8 cellular contexts compared by ENCODE assay signal in the genomic region with DNA sequence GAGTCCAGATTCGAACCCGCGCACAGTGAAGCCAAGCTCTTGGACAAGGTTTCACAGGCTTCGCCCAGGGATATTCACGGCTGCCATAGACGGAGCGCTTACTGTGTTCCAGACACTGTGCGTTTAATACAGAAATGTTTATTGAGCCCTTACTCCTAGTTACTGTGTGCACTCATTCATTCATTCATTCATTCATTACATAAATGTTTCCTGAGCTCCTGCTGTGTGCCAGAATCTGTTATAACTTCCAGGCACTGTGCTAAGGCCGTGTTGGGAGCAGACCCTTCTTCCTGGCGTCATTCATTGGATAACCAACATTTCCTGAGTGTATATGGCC. TPM values are rescaled to one million over a fixed set of nuclear protein-coding genes. Genes with fewer than 3 reads are reported as not detected.
DNase-seq lines count a peak whose midpoint lies in the region; ATAC-seq, FAIRE-seq and TF ChIP-seq lines count a peak whose summit lies in the region.

No MANE protein-coding gene starts in this region.

- H3K9me3 Mint-ChIP-seq in Caco-2 (ENCODE audit: unreplicated experiment) = no peaks in the 10 kb centered on the region

- H3K27ac Mint-ChIP-seq in Caco-2 (ENCODE audit: unreplicated experiment) = no peak overlapping the region

- DNase-seq in Caco-2 (no peak), OCI-LY7 (ENCODE audit: low spot score) (no peak), endothelial cell of umbilical vein (ENCODE audit: low read depth, low spot score) (no peak), osteoblast (ENCODE audit: insufficient read length, low spot score, missing footprints) (no peak), dermis blood vessel endothelial cell (no peak), NCI-H1105 treated with DMSO at 0.1 percent for 48 hours (lab: John Stamatoyannopoulos, UW) (no peak)

- ATAC-seq in GM21381 (IDR thresholded peaks at IDR 0.05; ENCODE audit: unreplicated experiment) (no peak), GM18868 (IDR thresholded peaks at IDR 0.05; ENCODE audit: unreplicated experiment) (no peak)

- H3K9me1 ChIP-seq in endothelial cell of umbilical vein (replicated peaks; ENCODE audit: control insufficient read depth, extremely low read depth, insufficient read depth, low read length) = no peaks in the 10 kb centered on the region

- no peaks in the 10 kb centered on the region for H3K27me3 Mint-ChIP-seq in Caco-2 (ENCODE audit: insufficient read depth, unreplicated experiment)

- FAIRE-seq in endothelial cell of umbilical vein (lab: Jason Lieb, UNC) = peak; percentile 59

- CTCF ChIA-PET in Caco-2 (lab: Charles Lee) = interaction anchor here (0.5 to 1.0 kb wide), 3 partner anchors 12 to 137 kb away, joined by 3 to 4 read pairs (median 4); no protein-coding TSS in a partner anchor
- CTCF ChIA-PET in OCI-LY7 (lab: Charles Lee; ENCODE audit: unreplicated experiment) = no interaction called here
- CTCF ChIA-PET in endothelial cell of umbilical vein (lab: Charles Lee) = interaction anchor here (0.6 to 2.5 kb wide), 13 partner anchors 21 to 322 kb away, joined by 3 to 8 read pairs (median 4); no protein-coding TSS in a partner anchor

- TF ChIP-seq CTCF in Caco-2 (IDR thresholded peaks at IDR 0.05; ENCODE audit: insufficient read depth in 1 of 2, low read depth in 1 of 2, low read length in 1 of 2, severe bottlenecking in 1 of 2, unreplicated experiment in 1 of 2) (no peak), OCI-LY7 (conservative IDR thresholded peaks at IDR 0.05; ENCODE audit: low read length) (no peak), endothelial cell of umbilical vein (IDR thresholded peaks at IDR 0.05; ENCODE audit: extremely low read depth in 1 of 2, insufficient read depth in 1 of 2, low read depth in 1 of 2, low read length in 2 of 2) (no peak), osteoblast (IDR thresholded peaks at IDR 0.05; ENCODE audit: extremely low read depth, low read depth, low read length) (no peak)

- peak overlapping the region; percentile 73 for H3K9ac ChIP-seq in endothelial cell of umbilical vein (replicated peaks; ENCODE audit: extremely low read depth, insufficient read depth, low read length)

- H3K36me3 ChIP-seq in Caco-2 (ENCODE audit: control insufficient read depth, insufficient read depth, low read length) (no peaks in the 10 kb centered on the region), OCI-LY7 (ENCODE audit: insufficient read depth, low read length) (no peaks in the 10 kb centered on the region), endothelial cell of umbilical vein (ENCODE audit: control insufficient read depth in 2 of 2, extremely low read depth in 1 of 2, insufficient read depth in 2 of 2, low read length in 2 of 2) (no peaks in the 10 kb centered on the region), osteoblast (ENCODE audit: insufficient read depth, low read length) (no peaks in the 10 kb centered on the region)

- H3K27me3 ChIP-seq in Caco-2 (replicated peaks; ENCODE audit: control insufficient read depth, insufficient read depth, low read length) (no peaks in the 10 kb centered on the region), endothelial cell of umbilical vein (ENCODE audit: control insufficient read depth in 2 of 2, insufficient read depth in 2 of 2, low read length in 2 of 2) (no peaks in the 10 kb centered on the region), osteoblast (ENCODE audit: insufficient read depth, low read length) (no peaks in the 10 kb centered on the region)

- H2AFZ ChIP-seq in OCI-LY7 (ENCODE audit: low read length) (peak overlapping the region; percentile 74; the same call in 1 of the 2 replicates), endothelial cell of umbilical vein (ENCODE audit: low read depth, low read length) (peak overlapping the region; percentile 89), osteoblast (ENCODE audit: low read length) (peak overlapping the region; percentile 85)

- no peaks in the 10 kb centered on the region for H3K9me2 ChIP-seq in OCI-LY7 (ENCODE audit: insufficient read depth, low read length)

- H4K20me1 ChIP-seq in OCI-LY7 (ENCODE audit: insufficient read depth, low read length) (peaks cover 6% of the 10 kb centered on the region), endothelial cell of umbilical vein (replicated peaks; ENCODE audit: control insufficient read depth, extremely low read depth, insufficient read depth, low read length) (peaks cover 17% of the 10 kb centered on the region), osteoblast (ENCODE audit: insufficient read depth, low read length) (peaks cover 35% of the 10 kb centered on the region)

- dilution Hi-C loops in endothelial cell of umbilical vein (cut with MboI; ENCODE audit: extremely low pct_ligation_motif_present, low sequenced_read_pairs) = no loop called here

- intact Hi-C loops in Caco-2 (cut with micrococcal nuclease; ENCODE audit: unreplicated experiment) = loop anchor here (5.0 to 10.0 kb wide), 4 partner anchors 104 to 419 kb away; no protein-coding TSS in a partner anchor
- intact Hi-C loops in OCI-LY7 (cut with micrococcal nuclease; ENCODE audit: unreplicated experiment) = loop anchor here (5.0 kb wide), 1 partner anchor 319 kb away; no protein-coding TSS in a partner anchor
- intact Hi-C loops in endothelial cell of umbilical vein (cut with micrococcal nuclease) = loop anchor here (5.0 kb wide), 4 partner anchors 229 to 409 kb away; no protein-coding TSS in a partner anchor

- TF ChIP-seq POLR2A in endothelial cell of umbilical vein (IDR thresholded peaks at IDR 0.05; ENCODE audit: low read depth, low read length) = no peak

- POLR2A ChIA-PET in Caco-2 (lab: Charles Lee) = interaction anchor here (0.6 to 0.7 kb wide), 2 partner anchors 24 to 29 kb away, joined by 7 to 13 read pairs; no protein-coding TSS in a partner anchor
- POLR2A ChIA-PET in OCI-LY7 (lab: Charles Lee) = interaction anchor here (0.6 to 1.0 kb wide), 3 partner anchors 40 to 282 kb away, joined by 3 to 10 read pairs (median 3); no protein-coding TSS in a partner anchor
- POLR2A ChIA-PET in endothelial cell of umbilical vein (lab: Charles Lee) = no interaction called here

- BruUV-seq in Caco-2 (replicated peaks; lab: Mats Ljungman, UMichigan) = no TSS peak
- BruUV-seq in OCI-LY7 (replicated peaks; lab: Mats Ljungman, UMichigan) = no TSS peak
- BruUV-seq in endothelial cell of umbilical vein (replicated peaks; lab: Mats Ljungman, UMichigan) = no TSS peak

- H3K36me3 Mint-ChIP-seq in Caco-2 (ENCODE audit: insufficient read depth, unreplicated experiment) = peaks cover 8% of the 10 kb centered on the region

- H3K9me3 ChIP-seq in Caco-2 (no peaks in the 10 kb centered on the region), OCI-LY7 (ENCODE audit: low read length) (no peaks in the 10 kb centered on the region), endothelial cell of umbilical vein (replicated peaks; ENCODE audit: control insufficient read depth, insufficient read depth, low read length) (no peaks in the 10 kb centered on the region), osteoblast (ENCODE audit: low read depth, low read length) (no peaks in the 10 kb centered on the region)

- peaks cover 29% of the 10 kb centered on the region; the same call in 1 of the 2 replicates for H3K79me2 ChIP-seq in OCI-LY7 (ENCODE audit: insufficient read depth, low read depth, low read length)
- H3K79me2 ChIP-seq in endothelial cell of umbilical vein (ENCODE audit: control insufficient read depth, insufficient read depth, low read length) = peaks cover 36% of the 10 kb centered on the region
- H3K79me2 ChIP-seq in osteoblast (ENCODE audit: insufficient read depth, low read length) = peaks cover 38% of the 10 kb centered on the region

- H3K4me1 ChIP-seq in Caco-2 = peaks cover 26% of the 10 kb centered on the region
- H3K4me1 ChIP-seq in OCI-LY7 (ENCODE audit: insufficient read depth, low read length, poor library complexity, severe bottlenecking) = peaks cover 15% of the 10 kb centered on the region
- H3K4me1 ChIP-seq in endothelial cell of umbilical vein (ENCODE audit: control insufficient read depth, extremely low read depth, insufficient read depth, low read length) = peaks cover 19% of the 10 kb centered on the region
- H3K4me1 ChIP-seq in osteoblast (ENCODE audit: insufficient read depth, low read length) = peaks cover 32% of the 10 kb centered on the region

- H3K4me1 Mint-ChIP-seq in Caco-2 (ENCODE audit: low read depth, unreplicated experiment) = peaks cover 31% of the 10 kb centered on the region

- H3K4me3 ChIP-seq in Caco-2 (ENCODE audit: low read depth, low read length) (peak overlapping the region; percentile 44), OCI-LY7 (ENCODE audit: low read depth, low read length, poor library complexity, severe bottlenecking) (peak overlapping the region; percentile 77), endothelial cell of umbilical vein (replicated peaks in 1 of 3; ENCODE audit: insufficient read depth in 1 of 3, low read depth in 1 of 3, low read length in 3 of 3) (peak overlapping the region; percentile 4 to 94 (median 52)), osteoblast (ENCODE audit: insufficient read depth, low read length) (peak overlapping the region; percentile 69)

- H3K4me2 ChIP-seq in OCI-LY7 (ENCODE audit: low read length) (peak overlapping the region; percentile 79), endothelial cell of umbilical vein (ENCODE audit: insufficient read depth, low read length) (peak overlapping the region; percentile 72), osteoblast (ENCODE audit: insufficient read depth, low read length) (peak overlapping the region; percentile 73)

- no peak overlapping the region for H3K27ac ChIP-seq in OCI-LY7 (ENCODE audit: low read depth, low read length, poor library complexity, severe bottlenecking)
- peak overlapping the region; percentile 59 for H3K27ac ChIP-seq in endothelial cell of umbilical vein (ENCODE audit: insufficient read depth, low read depth, low read length)
- peak overlapping the region; percentile 62 for H3K27ac ChIP-seq in osteoblast (ENCODE audit: low read depth, low read length)

- H3K4me3 Mint-ChIP-seq in Caco-2 (ENCODE audit: unreplicated experiment) = peak overlapping the region; percentile 83

TF ChIP-seq in endothelial cell of umbilical vein, 7 proteins besides CTCF, POLR2A, EP300 and RAD21 (continues in another document):
- TF ChIP-seq GATA2 (IDR thresholded peaks at IDR 0.05; ENCODE audit: insufficient read depth, insufficient read length, low read depth, low read length) (no peak), JUN (IDR thresholded peaks at IDR 0.05; ENCODE audit: borderline replicate concordance, insufficient read depth, insufficient read length, low read depth) (no peak)

RNA-seq across cellular contexts. Expression of a gene that starts 0.7 kb away (rescaled TPM):
- total RNA-seq in Caco-2 (2022) = 160 and 168 TPM in 2 replicates
- 20.1 and 25.7 TPM in 2 replicates for total RNA-seq in OCI-LY7 (2014; rRNA removed; shearing (Covaris generic))
- total RNA-seq in OCI-LY7 (2022) = 39.3 and 40.1 TPM in 2 replicates
- 82.7 and 93.6 TPM in 2 replicates for total RNA-seq in endothelial cell of umbilical vein
- polyA plus RNA-seq in endothelial cell of umbilical vein = 22.7 and 27.4 TPM in 2 replicates
- polyA plus RNA-seq in endothelial cell of umbilical vein (2011; cell fraction: cytosol; rRNA removed) = 20.3 and 20.7 TPM in 2 replicates
- 102 and 124 TPM in 2 replicates for polyA plus RNA-seq in endothelial cell of umbilical vein (2011; cell fraction: nucleus; rRNA removed)
- 27.6 and 36.3 TPM in 2 replicates for polyA plus RNA-seq in endothelial cell of umbilical vein (2012)
- polyA minus RNA-seq in endothelial cell of umbilical vein = 170 and 191 TPM in 2 replicates
- polyA minus RNA-seq in endothelial cell of umbilical vein (2011; cell fraction: cytosol; rRNA and poly(A)+ RNA removed) = 28.2 TPM
- 380 and 552 TPM in 2 replicates for polyA minus RNA-seq in endothelial cell of umbilical vein (2011; cell fraction: nucleus; rRNA and poly(A)+ RNA removed)
- total RNA-seq in osteoblast = 359 and 476 TPM in 2 replicates
- total RNA-seq in dermis blood vessel endothelial cell = 93.3 and 115 TPM in 2 replicates
